In the genomic region with DNA sequence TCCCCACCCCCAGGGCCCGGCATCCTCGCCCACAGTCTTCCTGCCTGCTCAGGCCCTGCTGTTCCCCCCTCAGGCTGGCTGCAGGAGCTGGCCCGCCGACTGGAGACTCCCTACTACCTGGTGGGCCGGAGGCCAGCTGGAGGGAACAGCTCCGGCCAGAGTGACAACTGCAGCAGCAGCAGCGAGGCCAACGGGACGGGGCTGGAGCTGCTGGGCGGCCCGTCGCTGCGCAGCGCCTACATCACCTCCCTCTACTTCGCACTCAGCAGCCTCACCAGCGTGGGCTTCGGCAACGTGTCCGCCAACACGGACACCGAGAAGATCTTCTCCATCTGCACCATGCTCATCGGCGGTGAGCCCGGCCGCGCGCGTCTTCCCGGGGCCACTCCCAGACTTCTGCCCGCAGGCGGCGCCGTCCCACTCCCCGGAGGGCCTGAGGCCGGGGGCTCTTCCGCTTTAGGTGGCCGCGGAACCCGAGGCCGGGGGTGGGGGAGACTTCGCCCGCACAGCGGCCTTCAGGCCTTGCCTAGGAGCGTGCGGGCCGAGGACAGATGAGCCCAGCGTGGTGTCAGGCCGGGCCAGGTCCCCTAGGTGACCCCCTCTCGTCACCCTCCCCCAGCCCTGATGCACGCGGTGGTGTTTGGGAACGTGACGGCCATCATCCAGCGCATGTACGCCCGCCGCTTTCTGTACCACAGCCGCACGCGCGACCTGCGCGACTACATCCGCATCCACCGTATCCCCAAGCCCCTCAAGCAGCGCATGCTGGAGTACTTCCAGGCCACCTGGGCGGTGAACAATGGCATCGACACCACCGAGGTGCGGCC, we compare ENCODE assay signal across 8 cellular contexts. TPM values are rescaled to one million over a fixed set of nuclear protein-coding genes. Genes with fewer than 3 reads are reported as not detected.
DNase-seq lines count a peak whose midpoint lies in the region; ATAC-seq, FAIRE-seq and TF ChIP-seq lines count a peak whose summit lies in the region.

No MANE protein-coding gene starts in this region.

- H3K27me3 Mint-ChIP-seq in astrocyte (ENCODE audit: low read depth, unreplicated experiment) = peaks cover 78% of the 10 kb centered on the region

- no peak overlapping the region for H3K4me3 Mint-ChIP-seq in astrocyte (ENCODE audit: unreplicated experiment)

- peak overlapping the region; percentile 86 for H3K4me2 ChIP-seq in astrocyte (ENCODE audit: low read length)

- peaks cover 3% of the 10 kb centered on the region for H3K9me3 Mint-ChIP-seq in astrocyte (ENCODE audit: unreplicated experiment)

- peaks cover 4% of the 10 kb centered on the region for H4K20me1 ChIP-seq in astrocyte (ENCODE audit: insufficient read depth, low read length)

- TF ChIP-seq EP300 in suprapubic skin (IDR thresholded peaks at IDR 0.05) = no peak

- no peak for TF ChIP-seq CTCF in astrocyte (IDR thresholded peaks at IDR 0.05; ENCODE audit: insufficient read depth, low read depth, low read length)
- no peak for TF ChIP-seq CTCF in suprapubic skin (IDR thresholded peaks at IDR 0.05)

- H3K9me3 ChIP-seq in astrocyte (ENCODE audit: insufficient read depth, low read depth, low read length) (no peaks in the 10 kb centered on the region), suprapubic skin (no peaks in the 10 kb centered on the region)

- ATAC-seq in activated CD4-positive, CD25-positive, alpha-beta regulatory T cell treated with anti-CD3 and anti-CD28 coated beads, Interleukin-2, amount 50 U/mL, for 24 hours = peak; percentile 32 to 36
- ATAC-seq in GM21381 (IDR thresholded peaks at IDR 0.05; ENCODE audit: unreplicated experiment) = no peak

- no peaks in the 10 kb centered on the region for H3K4me1 Mint-ChIP-seq in astrocyte (ENCODE audit: low read depth, unreplicated experiment)

- TF ChIP-seq POLR2A in suprapubic skin (IDR thresholded peaks at IDR 0.05) = no peak

- H3K27me3 ChIP-seq in astrocyte (ENCODE audit: insufficient read depth, low read length) (peaks cover 35% of the 10 kb centered on the region), suprapubic skin (peaks cover 33% of the 10 kb centered on the region)

- H3K4me1 ChIP-seq in astrocyte (ENCODE audit: insufficient read depth, low read length) (peaks cover 12% of the 10 kb centered on the region), suprapubic skin (peaks cover 37% of the 10 kb centered on the region)

- peak overlapping the region; percentile 41 for H3K4me3 ChIP-seq in astrocyte (ENCODE audit: insufficient read depth, low read depth, low read length)
- peak overlapping the region; percentile 44 for H3K4me3 ChIP-seq in suprapubic skin

- no peak overlapping the region for H3K27ac ChIP-seq in astrocyte (ENCODE audit: low read depth, low read length)
- H3K27ac ChIP-seq in suprapubic skin = no peak overlapping the region

- DNase-seq in activated CD4-positive, CD25-positive, alpha-beta regulatory T cell (lab: John Stamatoyannopoulos, UW) = no peak
- DNase-seq in astrocyte (ENCODE audit: low read depth) (no peak), islet precursor cell (peak; percentile 76), suprapubic skin (ENCODE audit: low spot score in 2 of 2) (no peak), OCI-M2 (lab: John Stamatoyannopoulos, UW; ENCODE audit: unreplicated experiment) (no peak), kidney glomerular epithelial cell (lab: John Stamatoyannopoulos, UW) (no peak)

- peak overlapping the region; percentile 95 for H2AFZ ChIP-seq in astrocyte (ENCODE audit: low read depth, low read length)

- peaks cover 2% of the 10 kb centered on the region for H3K36me3 Mint-ChIP-seq in astrocyte (ENCODE audit: low read depth, unreplicated experiment)

- H3K79me2 ChIP-seq in astrocyte (ENCODE audit: insufficient read depth, low read length) = no peaks in the 10 kb centered on the region

- H3K36me3 ChIP-seq in astrocyte (ENCODE audit: insufficient read depth, low read length) (no peaks in the 10 kb centered on the region), suprapubic skin (no peaks in the 10 kb centered on the region)

- peak overlapping the region; percentile 54 for H3K9ac ChIP-seq in astrocyte (ENCODE audit: low read length)

- FAIRE-seq in astrocyte (lab: Jason Lieb, UNC) = no peak

- 20% methylated on average over 23 of the region's 70 CpGs for WGBS in suprapubic skin

- no peak overlapping the region for H3K27ac Mint-ChIP-seq in astrocyte (ENCODE audit: unreplicated experiment)

RNA-seq across cellular contexts. Expression of a gene that starts 10.2 kb away (rescaled TPM):
- 0.14 TPM in 1 of 2 replicates, not detected in the other for total RNA-seq in astrocyte
- total RNA-seq in suprapubic skin = 1 to 10 TPM in 1 of 4 donors, under 1 TPM in 3; 0.15 to 1.0 (median 0.43) TPM

RNA-seq across cellular contexts. Expression of a gene that starts 18.9 kb away (rescaled TPM):
- 41.3 and 45.2 TPM in 2 replicates for total RNA-seq in astrocyte
- total RNA-seq in suprapubic skin = 10 to 100 TPM; 42.4 to 73.6 (median 61.1) TPM

RNA-seq across cellular contexts. Expression of a gene that starts 56.4 kb away (rescaled TPM):
- 0.57 and 0.60 TPM in 2 replicates for total RNA-seq in astrocyte
- 1 to 10 TPM in 2 of 4 donors, under 1 TPM in 1, not detected in 1; 0.44 to 1.9 (median 1.1) TPM for total RNA-seq in suprapubic skin
